Comparison of ENCODE assay signal across 8 cellular contexts in the genomic region with DNA sequence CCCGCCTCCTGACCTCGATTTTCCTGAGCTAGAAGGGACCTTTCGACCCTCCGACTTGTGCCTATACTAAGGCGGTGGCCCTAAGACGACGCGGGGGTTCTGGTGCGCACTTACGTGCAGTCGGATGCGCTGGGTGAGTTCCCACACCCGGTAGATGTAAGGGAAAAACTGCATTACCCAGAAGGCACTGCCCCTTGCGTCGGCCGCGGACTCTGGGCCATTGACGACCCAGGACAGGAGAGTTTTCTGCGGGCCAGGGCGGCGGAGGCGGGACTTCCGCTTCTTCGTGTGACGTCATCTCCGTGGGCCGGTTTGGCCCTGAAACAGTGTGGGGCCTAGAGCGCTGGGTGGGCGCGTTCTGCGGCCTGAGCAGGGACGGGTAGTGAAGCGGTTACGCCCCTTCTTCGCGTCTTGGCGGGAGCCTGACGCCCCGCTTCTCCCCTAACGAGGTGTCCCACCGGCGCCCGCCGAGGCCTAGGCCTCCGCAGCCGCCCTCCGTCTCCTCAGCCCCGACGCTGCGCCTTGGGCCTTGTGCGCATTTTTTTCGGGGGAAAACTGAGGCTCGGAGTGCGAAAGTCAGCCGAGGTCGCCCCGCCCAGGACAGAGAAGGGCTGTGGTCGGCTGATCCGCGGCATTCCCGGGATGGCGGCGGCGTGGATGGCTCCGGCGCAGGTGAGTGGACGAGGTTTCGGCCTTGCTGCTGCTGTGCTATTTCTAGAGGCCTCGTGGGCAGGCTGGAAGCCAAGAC. TPM values are rescaled to one million over a fixed set of nuclear protein-coding genes. Genes with fewer than 3 reads are reported as not detected.
DNase-seq lines count a peak whose midpoint lies in the region; ATAC-seq, FAIRE-seq and TF ChIP-seq lines count a peak whose summit lies in the region.

Gene ZNF460 (plus strand): TSS at position 321 of the 748 bp plus-strand sequence. CDS start 322 bp downstream, at position 643.

- peaks cover 50% of the 10 kb centered on the region for H3K79me2 ChIP-seq in smooth muscle cell (ENCODE audit: low read depth)

- TF ChIP-seq CTCF in AG04449 (IDR thresholded peaks at IDR 0.05; ENCODE audit: insufficient read depth, low read length, missing control alignments) (no peak), VCaP (conservative IDR thresholded peaks at IDR 0.05) (no peak), bronchial epithelial cell (IDR thresholded peaks at IDR 0.05; ENCODE audit: insufficient read depth, low read length, severe bottlenecking) (no peak), smooth muscle cell (IDR thresholded peaks at IDR 0.05; ENCODE audit: borderline replicate concordance, insufficient read depth, poor library complexity, severe bottlenecking) (no peak)

- H3K36me3 ChIP-seq in bronchial epithelial cell (ENCODE audit: control insufficient read depth, insufficient read depth, low read length) (peaks cover 10% of the 10 kb centered on the region), smooth muscle cell (ENCODE audit: low read depth) (peaks cover 3% of the 10 kb centered on the region)

- WGBS in smooth muscle cell (ENCODE audit: low lambda C conversion rate), result 1% methylated on average over 69 of the region's 69 CpGs

- H3K9ac ChIP-seq in smooth muscle cell (ENCODE audit: low read depth), result peak within 1 kb of the TSS; percentile 98

- peaks cover 48% of the 10 kb centered on the region for H4K20me1 ChIP-seq in smooth muscle cell (ENCODE audit: low read depth)

- POLR2A ChIA-PET in AG04449 (lab: Yijun Ruan, JAX), result no interaction called here

- H3K4me2 ChIP-seq in smooth muscle cell, result peak within 1 kb of the TSS; percentile 99

- peaks cover 4% of the 10 kb centered on the region for H3K4me1 ChIP-seq in smooth muscle cell (ENCODE audit: low read depth)

- H2AFZ ChIP-seq in smooth muscle cell (ENCODE audit: low read depth), result no peak within 1 kb of the TSS

- no peak for FAIRE-seq in bronchial epithelial cell (lab: Jason Lieb, UNC)

- DNase-seq in AG04449 (ENCODE audit: low read depth, low spot score) (peak; percentile 78), NCI-H2196 (lab: John Stamatoyannopoulos, UW; ENCODE audit: unreplicated experiment) (peak; percentile 95), bronchial epithelial cell (ENCODE audit: low read depth) (peak; percentile 87), iPS-NIHi11 (ENCODE audit: low spot score) (peak; percentile 100), smooth muscle cell (lab: John Stamatoyannopoulos, UW; ENCODE audit: unreplicated experiment) (peak; percentile 79)

- H3K4me3 ChIP-seq in AG04449 (ENCODE audit: low read depth, low read length) (peak within 1 kb of the TSS; percentile 85), bronchial epithelial cell (ENCODE audit: low read depth, low read length) (peak within 1 kb of the TSS; percentile 75), smooth muscle cell (peak within 1 kb of the TSS; percentile 88)

- H3K9me3 ChIP-seq in smooth muscle cell (replicated peaks; ENCODE audit: low read depth), result no peaks in the 10 kb centered on the region

- peak; percentile 56 for ATAC-seq in GM18873 (IDR thresholded peaks at IDR 0.05; ENCODE audit: low FRiP score, unreplicated experiment)
- ATAC-seq in HG03135 (IDR thresholded peaks at IDR 0.05; ENCODE audit: unreplicated experiment), result peak; percentile 84

- H3K27me3 ChIP-seq in bronchial epithelial cell (ENCODE audit: control insufficient read depth, insufficient read depth, low read length) (no peaks in the 10 kb centered on the region), smooth muscle cell (ENCODE audit: low read depth) (no peaks in the 10 kb centered on the region)

- CTCF ChIA-PET in AG04449 (lab: Yijun Ruan, JAX), result interaction anchor here (0.8 kb wide), 1 partner anchor 21 kb away, joined by 3 read pairs; no protein-coding TSS in a partner anchor

- peaks cover 13% of the 10 kb centered on the region for H3F3A ChIP-seq in smooth muscle cell (ENCODE audit: low read depth)

- peak within 1 kb of the TSS; percentile 99 for H3K27ac ChIP-seq in VCaP
- peak within 1 kb of the TSS; percentile 99 for H3K27ac ChIP-seq in smooth muscle cell (ENCODE audit: low read depth)

RNA-seq across cellular contexts. Expression of gene ZNF460, which starts in this region (rescaled TPM):
- total RNA-seq in bronchial epithelial cell, result 126 and 131 TPM in 2 replicates
- 85.2 and 103 TPM in 2 replicates for total RNA-seq in smooth muscle cell
- 1.7 and 3.5 TPM in 2 replicates for polyA plus RNA-seq in smooth muscle cell

Comparison
In these comparisons a context has a peak if more than half of its experiments do, and no peak if none do; other contexts are left out.
1. Peak in every context shown above with its lines: DNase-seq, ATAC-seq, H3K4me3 ChIP-seq and H3K27ac ChIP-seq.